1 cellular context compared by ENCODE assay signal in genomic region chr12:58424735-58425379, GRCh38.
TF ChIP-seq lines count a peak whose summit lies in the region.

No MANE protein-coding gene starts in this region.

TF ChIP-seq in HCT116, 20 proteins besides CTCF, POLR2A, EP300 and RAD21 (continued from another document):
- TF ChIP-seq REST (IDR thresholded peaks at IDR 0.05; ENCODE audit: low read depth): no peak
